ENCODE assay signal across 8 cellular contexts in genomic region chr11:14892036-14892556, GRCh38. TPM values are rescaled to one million over a fixed set of nuclear protein-coding genes. Genes with fewer than 3 reads are reported as not detected.
DNase-seq lines count a peak whose midpoint lies in the region; ATAC-seq, FAIRE-seq and TF ChIP-seq lines count a peak whose summit lies in the region.

Gene CYP2R1, minus strand, starts transcription at chr11:14892231. Its CDS starts 26 bp downstream, at chr11:14892205.

- TF ChIP-seq CTCF in VCaP (conservative IDR thresholded peaks at IDR 0.05) (no peak), breast epithelium (IDR thresholded peaks at IDR 0.05) (no peak)

- peaks cover 6% of the 10 kb centered on the region for H3K4me1 ChIP-seq in ACC112 (ENCODE audit: control insufficient read depth, insufficient read depth, low read length, unreplicated experiment)
- peaks cover 0 to 3% of the 10 kb centered on the region in 2 donors for H3K4me1 ChIP-seq in breast epithelium
- H3K4me1 ChIP-seq in iPS-20b (ENCODE audit: insufficient read depth, low read length) = no peaks in the 10 kb centered on the region
- peaks cover 2% of the 10 kb centered on the region in 2 donors for H3K4me1 ChIP-seq in small intestine (ENCODE audit: control insufficient read depth in 2 of 2, insufficient read depth in 1 of 2, low read depth in 1 of 2, low read length in 1 of 2)

- TF ChIP-seq POLR2A in breast epithelium (IDR thresholded peaks at IDR 0.05) = no peak

- intact Hi-C loops in breast epithelium (cut with DNase I; ENCODE audit: low total_unique reads) = loop anchor here (10.0 kb wide), 1 partner anchor 347 kb away; no protein-coding TSS in a partner anchor

- WGBS in small intestine, 3 donors = 0% methylated on average over 36 of the region's 36 CpGs

- peak; percentile 97 for DNase-seq in NCI-H2196 (lab: John Stamatoyannopoulos, UW; ENCODE audit: unreplicated experiment)
- DNase-seq in breast epithelium (ENCODE audit: low spot score in 2 of 2) = peak; percentile 94 to 95
- DNase-seq in small intestine = peak; percentile 99

- H3K27me3 ChIP-seq in ACC112 (ENCODE audit: insufficient read depth, low read length) = no peaks in the 10 kb centered on the region
- H3K27me3 ChIP-seq in breast epithelium = no peaks in the 10 kb centered on the region
- H3K27me3 ChIP-seq in iPS-20b (ENCODE audit: insufficient read depth, low read length) = peaks cover 30% of the 10 kb centered on the region
- no peaks in the 10 kb centered on the region for H3K27me3 ChIP-seq in small intestine (ENCODE audit: control insufficient read depth in 2 of 2, insufficient read depth in 2 of 2, low read length in 2 of 2)

- H3K36me3 ChIP-seq in ACC112 (ENCODE audit: insufficient read depth, low read length) (no peaks in the 10 kb centered on the region), breast epithelium (no peaks in the 10 kb centered on the region), iPS-20b (ENCODE audit: insufficient read depth, low read depth, low read length) (no peaks in the 10 kb centered on the region), small intestine (ENCODE audit: control insufficient read depth in 2 of 2, insufficient read depth in 2 of 2, low read length in 2 of 2) (no peaks in the 10 kb centered on the region)

- H3K9ac ChIP-seq in iPS-20b (ENCODE audit: low read depth, low read length) = peak within 1 kb of the TSS; percentile 59; the same call in 1 of the 2 replicates

- H3K27ac ChIP-seq in ACC112 (ENCODE audit: low read depth, low read length) (peak within 1 kb of the TSS; percentile 42; the same call in 1 of the 2 replicates), VCaP (peak within 1 kb of the TSS; percentile 88), breast epithelium (peak within 1 kb of the TSS; percentile 95 to 96), iPS-20b (ENCODE audit: low read length) (no peak within 1 kb of the TSS), small intestine (ENCODE audit: low read depth in 1 of 2, low read length in 1 of 2) (peak within 1 kb of the TSS; percentile 92 to 97)

- no peaks in the 10 kb centered on the region for H3K9me3 ChIP-seq in breast epithelium
- H3K9me3 ChIP-seq in iPS-20b (ENCODE audit: insufficient read depth, low read depth, low read length) = no peaks in the 10 kb centered on the region
- H3K9me3 ChIP-seq in small intestine (ENCODE audit: control insufficient read depth, low read depth) = no peaks in the 10 kb centered on the region

- H2AFZ ChIP-seq in ACC112 (ENCODE audit: low read length, unreplicated experiment) = peak within 1 kb of the TSS; percentile 98

- no peak for FAIRE-seq in small intestine (lab: Jason Lieb, UNC)

- peaks cover 5% of the 10 kb centered on the region for H3K79me2 ChIP-seq in ACC112 (ENCODE audit: control insufficient read depth, insufficient read depth, low read length, unreplicated experiment)

- ATAC-seq in GM18873 (IDR thresholded peaks at IDR 0.05; ENCODE audit: low FRiP score, unreplicated experiment) (peak; percentile 95), HG03135 (IDR thresholded peaks at IDR 0.05; ENCODE audit: unreplicated experiment) (peak; percentile 94)

- H3K4me3 ChIP-seq in ACC112 (ENCODE audit: low read depth, low read length) (peak within 1 kb of the TSS; percentile 98), breast epithelium (peak within 1 kb of the TSS; percentile 69 to 86 (median 80)), iPS-20b (ENCODE audit: low read length) (peak within 1 kb of the TSS; percentile 67), small intestine (ENCODE audit: low read depth in 1 of 2, low read length in 2 of 2) (peak within 1 kb of the TSS; percentile 63 to 70)

RNA-seq across cellular contexts. Expression of gene CYP2R1, which starts in this region (rescaled TPM):
- 10 to 100 TPM in 2 of 3 donors, 1 to 10 TPM in 1; 7.7 to 25.6 (median 21.0) TPM for total RNA-seq in breast epithelium
- 10 to 100 TPM; 17.5 to 53.2 (median 34.0) TPM for polyA plus RNA-seq in small intestine
